In the genomic region with DNA sequence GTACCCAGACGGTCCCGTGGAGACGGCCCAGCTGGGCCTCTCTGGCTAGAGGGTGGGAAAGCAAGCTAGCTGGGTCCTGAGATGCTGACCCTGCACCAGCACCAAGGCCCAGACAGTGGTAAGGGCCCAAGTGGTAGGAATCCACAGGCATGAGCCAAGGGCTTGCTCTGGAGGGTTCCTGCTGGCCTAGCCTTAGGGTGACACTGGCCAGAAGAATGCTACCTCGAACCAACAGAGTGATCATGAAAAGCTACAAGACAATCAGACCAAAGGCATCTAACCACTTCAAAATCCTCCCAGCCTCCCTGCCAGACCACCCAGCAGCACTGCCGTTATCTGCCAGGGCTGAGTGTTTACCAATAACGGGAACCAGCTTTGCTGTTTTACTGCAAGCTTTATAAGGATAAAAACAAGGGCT, we compare ENCODE assay signal across 12 cellular contexts. TPM values are rescaled to one million over a fixed set of nuclear protein-coding genes. Genes with fewer than 3 reads are reported as not detected.
DNase-seq lines count a peak whose midpoint lies in the region; ATAC-seq and TF ChIP-seq lines count a peak whose summit lies in the region.
"Had no signal": no experiment of that assay in that cellular context is flagged by ENCODE, and none has a peak within 500 bp of the region (broad histone marks: within the 10 kb centered on the region; RNA-seq: fewer than 3 reads in every experiment).

No MANE protein-coding gene starts in this region.

- ATAC-seq in activated naive CD8-positive, alpha-beta T cell treated with anti-CD3 and anti-CD28 coated beads, Interleukin-2, amount 10 ng/mL, durations not matched to agents 7 days and 5 days (ENCODE audit: low read depth), result no peak
- no peak for ATAC-seq in HG03378 (IDR thresholded peaks at IDR 0.05; ENCODE audit: unreplicated experiment)
- ATAC-seq: K562 had no signal

- no peak for TF ChIP-seq POLR2A in thyroid gland (IDR thresholded peaks at IDR 0.05)

- no peaks in the 10 kb centered on the region for H3K27me3 Mint-ChIP-seq in activated CD4-positive, alpha-beta T cell treated with anti-CD3 and anti-CD28 coated beads, Interleukin-2, amount 10 ng/mL, durations not matched to agents 24 days and 14 days
- H3K27me3 Mint-ChIP-seq in activated CD4-positive, alpha-beta T cell treated with anti-CD3 and anti-CD28 coated beads, Interleukin-2, amount 10 ng/mL, durations not matched to agents 7 days and 5 days, result no peaks in the 10 kb centered on the region
- no peaks in the 10 kb centered on the region for H3K27me3 Mint-ChIP-seq in activated naive CD8-positive, alpha-beta T cell treated with anti-CD3 and anti-CD28 coated beads, Interleukin-2, amount 10 ng/mL, durations not matched to agents 7 days and 5 days

- H4K20me1 ChIP-seq in hepatocyte (ENCODE audit: insufficient read depth, poor library complexity, severe bottlenecking), result no peaks in the 10 kb centered on the region

- peak overlapping the region; percentile 64 for H3K27ac Mint-ChIP-seq in activated CD4-positive, alpha-beta T cell treated with anti-CD3 and anti-CD28 coated beads, Interleukin-2, amount 10 ng/mL, durations not matched to agents 24 days and 14 days
- H3K27ac Mint-ChIP-seq in activated CD4-positive, alpha-beta T cell treated with anti-CD3 and anti-CD28 coated beads, Interleukin-2, amount 10 ng/mL, durations not matched to agents 7 days and 5 days, result no peak overlapping the region
- peak overlapping the region; percentile 59 for H3K27ac Mint-ChIP-seq in activated naive CD8-positive, alpha-beta T cell treated with anti-CD3 and anti-CD28 coated beads, Interleukin-2, amount 10 ng/mL, durations not matched to agents 7 days and 5 days

- WGBS in hepatocyte (ENCODE audit: low lambda C conversion rate, missing lambda C conversion rate), result 60% methylated on average over 6 of the region's 6 CpGs
- WGBS in thyroid gland, 2 donors, result 66 to 78% methylated on average over 3 to 6 of the region's 6 CpGs

- H3K4me3 ChIP-seq in hepatocyte (no peak overlapping the region), thyroid gland (replicated peaks in 1 of 3) (no peak overlapping the region)
- H3K4me3 ChIP-seq: K562 had no signal

- H3K27me3 ChIP-seq in hepatocyte (no peaks in the 10 kb centered on the region), thyroid gland (no peaks in the 10 kb centered on the region)

- POLR2A ChIA-PET in activated CD4-positive, alpha-beta T cell treated with anti-CD3 and anti-CD28 coated beads, Interleukin-2, amount 10 ng/mL, durations not matched to agents 7 days and 5 days (lab: Charles Lee), result no interaction called here
- POLR2A ChIA-PET in activated naive CD8-positive, alpha-beta T cell treated with anti-CD3 and anti-CD28 coated beads, Interleukin-2, amount 10 ng/mL, durations not matched to agents 7 days and 5 days (lab: Charles Lee), result interaction anchor here (1.2 to 2.3 kb wide), 4 partner anchors 9 to 177 kb away, joined by 4 to 10 read pairs (median 5); a partner anchor contains a TSS

- CTCF ChIA-PET in activated CD4-positive, alpha-beta T cell treated with anti-CD3 and anti-CD28 coated beads, Interleukin-2, amount 10 ng/mL, durations not matched to agents 7 days and 5 days (lab: Charles Lee), result interaction anchor here (1.1 to 8.9 kb wide), 4 partner anchors 12 to 202 kb away, joined by 3 to 110 read pairs (median 28); a partner anchor contains a TSS

- H3K9me3 Mint-ChIP-seq in activated CD4-positive, alpha-beta T cell treated with anti-CD3 and anti-CD28 coated beads, Interleukin-2, amount 10 ng/mL, durations not matched to agents 24 days and 14 days, result no peaks in the 10 kb centered on the region
- H3K9me3 Mint-ChIP-seq in activated CD4-positive, alpha-beta T cell treated with anti-CD3 and anti-CD28 coated beads, Interleukin-2, amount 10 ng/mL, durations not matched to agents 7 days and 5 days, result no peaks in the 10 kb centered on the region
- no peaks in the 10 kb centered on the region for H3K9me3 Mint-ChIP-seq in activated naive CD8-positive, alpha-beta T cell treated with anti-CD3 and anti-CD28 coated beads, Interleukin-2, amount 10 ng/mL, durations not matched to agents 7 days and 5 days
- H3K9me3 Mint-ChIP-seq: H9 had no signal

- H2AFZ ChIP-seq in hepatocyte, result no peak overlapping the region

- no peaks in the 10 kb centered on the region for H3K9me2 ChIP-seq in hepatocyte (replicated peaks; ENCODE audit: insufficient read depth)

- intact Hi-C loops in activated CD4-positive, alpha-beta T cell treated with anti-CD3 and anti-CD28 coated beads, Interleukin-2, amount 10 ng/mL, durations not matched to agents 24 days and 14 days (cut with micrococcal nuclease), result no loop called here
- intact Hi-C loops in thyroid gland (cut with DNase I), result no loop called here

- H3K9me3 ChIP-seq in hepatocyte (ENCODE audit: low read depth) (no peaks in the 10 kb centered on the region), thyroid gland (no peaks in the 10 kb centered on the region)

- TF ChIP-seq CTCF in hepatocyte (IDR thresholded peaks at IDR 0.05; ENCODE audit: poor library complexity), result no peak
- no peak for TF ChIP-seq CTCF in thyroid gland (IDR thresholded peaks at IDR 0.05)

- no peak overlapping the region for H3K4me2 ChIP-seq in hepatocyte

- no peaks in the 10 kb centered on the region for H3K79me2 ChIP-seq in hepatocyte

- H3K4me1 Mint-ChIP-seq in activated CD4-positive, alpha-beta T cell treated with anti-CD3 and anti-CD28 coated beads, Interleukin-2, amount 10 ng/mL, durations not matched to agents 24 days and 14 days, result peaks cover 69% of the 10 kb centered on the region
- peaks cover 68% of the 10 kb centered on the region for H3K4me1 Mint-ChIP-seq in activated CD4-positive, alpha-beta T cell treated with anti-CD3 and anti-CD28 coated beads, Interleukin-2, amount 10 ng/mL, durations not matched to agents 7 days and 5 days
- H3K4me1 Mint-ChIP-seq in activated naive CD8-positive, alpha-beta T cell treated with anti-CD3 and anti-CD28 coated beads, Interleukin-2, amount 10 ng/mL, durations not matched to agents 7 days and 5 days, result peaks cover 63% of the 10 kb centered on the region

- no peak overlapping the region for H3K4me3 Mint-ChIP-seq in activated CD4-positive, alpha-beta T cell treated with anti-CD3 and anti-CD28 coated beads, Interleukin-2, amount 10 ng/mL, durations not matched to agents 24 days and 14 days
- H3K4me3 Mint-ChIP-seq in activated CD4-positive, alpha-beta T cell treated with anti-CD3 and anti-CD28 coated beads, Interleukin-2, amount 10 ng/mL, durations not matched to agents 7 days and 5 days, result no peak overlapping the region
- H3K4me3 Mint-ChIP-seq in activated naive CD8-positive, alpha-beta T cell treated with anti-CD3 and anti-CD28 coated beads, Interleukin-2, amount 10 ng/mL, durations not matched to agents 7 days and 5 days, result no peak overlapping the region
- H3K4me3 Mint-ChIP-seq: H9 had no signal

- peaks cover 56% of the 10 kb centered on the region for H3K36me3 Mint-ChIP-seq in activated CD4-positive, alpha-beta T cell treated with anti-CD3 and anti-CD28 coated beads, Interleukin-2, amount 10 ng/mL, durations not matched to agents 24 days and 14 days (ENCODE audit: low read depth)
- H3K36me3 Mint-ChIP-seq in activated CD4-positive, alpha-beta T cell treated with anti-CD3 and anti-CD28 coated beads, Interleukin-2, amount 10 ng/mL, durations not matched to agents 7 days and 5 days (ENCODE audit: low read depth), result peaks cover 64% of the 10 kb centered on the region
- peaks cover 24% of the 10 kb centered on the region for H3K36me3 Mint-ChIP-seq in activated naive CD8-positive, alpha-beta T cell treated with anti-CD3 and anti-CD28 coated beads, Interleukin-2, amount 10 ng/mL, durations not matched to agents 7 days and 5 days

- H3K36me3 ChIP-seq in hepatocyte (replicated peaks; ENCODE audit: insufficient read depth, low read depth) (no peaks in the 10 kb centered on the region), thyroid gland (peaks cover 14 to 17% of the 10 kb centered on the region in 2 donors)

- peaks cover 47% of the 10 kb centered on the region for H3K4me1 ChIP-seq in hepatocyte (ENCODE audit: insufficient read depth)
- peaks cover 6 to 74% of the 10 kb centered on the region in 2 donors for H3K4me1 ChIP-seq in thyroid gland

- H3K27ac ChIP-seq in hepatocyte (peak overlapping the region; percentile 94), thyroid gland (peak overlapping the region in 2 of 3 donors; percentile 56 to 70)

- no peak for DNase-seq in activated CD4-positive, alpha-beta T cell treated with anti-CD3 and anti-CD28 coated beads, Interleukin-2, amount 10 ng/mL, durations not matched to agents 24 days and 14 days
- no peak for DNase-seq in activated CD4-positive, alpha-beta T cell treated with anti-CD3 and anti-CD28 coated beads, Interleukin-2, amount 10 ng/mL, durations not matched to agents 7 days and 5 days
- DNase-seq in activated naive CD8-positive, alpha-beta T cell treated with anti-CD3 and anti-CD28 coated beads, Interleukin-2, amount 10 ng/mL, durations not matched to agents 7 days and 5 days, result no peak
- DNase-seq in hepatocyte (ENCODE audit: low spot score) (peak; percentile 63), thyroid gland (no peak), NCI-H510A treated with DMSO at 0.1 percent for 48 hours (lab: John Stamatoyannopoulos, UW) (no peak)
- no peak for DNase-seq in stimulated activated CD4-positive, alpha-beta T cell treated with anti-CD3 and anti-CD28 coated beads, Interleukin-1b, Interleukin-23, amount 100 ng/mL, for 48 hours
- DNase-seq: activated CD4-positive, alpha-beta T cell treated with anti-CD3 and anti-CD28 coated beads, Interleukin-2, amount 50 U/mL, for 1 hour; H9; NCI-H82 had no signal

RNA-seq across cellular contexts. Expression of a gene that starts 13.2 kb away (rescaled TPM):
- total RNA-seq in activated CD4-positive, alpha-beta T cell treated with anti-CD3 and anti-CD28 coated beads, Interleukin-2, amount 10 ng/mL, durations not matched to agents 24 days and 14 days, result 49.4 and 51.6 TPM in 2 replicates
- total RNA-seq in activated CD4-positive, alpha-beta T cell treated with anti-CD3 and anti-CD28 coated beads, Interleukin-2, amount 10 ng/mL, durations not matched to agents 7 days and 5 days, result 10 to 100 TPM; 29.0 to 31.0 TPM
- 10 to 100 TPM; 62.1 to 64.3 TPM for total RNA-seq in activated naive CD8-positive, alpha-beta T cell treated with anti-CD3 and anti-CD28 coated beads, Interleukin-2, amount 10 ng/mL, durations not matched to agents 7 days and 5 days
- total RNA-seq in hepatocyte (8.8 and 9.4 TPM in 2 replicates), thyroid gland (10 to 100 TPM; 13.3 to 23.2 (median 18.3) TPM)
- polyA plus RNA-seq in hepatocyte, result 8.2 and 10.2 TPM in 2 replicates

RNA-seq across cellular contexts. Expression of a gene that starts 26.3 kb away (rescaled TPM):
- total RNA-seq in activated CD4-positive, alpha-beta T cell treated with anti-CD3 and anti-CD28 coated beads, Interleukin-2, amount 10 ng/mL, durations not matched to agents 24 days and 14 days, result 36.5 and 37.7 TPM in 2 replicates
- 10 to 100 TPM; 36.8 to 37.9 TPM for total RNA-seq in activated CD4-positive, alpha-beta T cell treated with anti-CD3 and anti-CD28 coated beads, Interleukin-2, amount 10 ng/mL, durations not matched to agents 7 days and 5 days
- 10 to 100 TPM; 32.0 to 35.5 TPM for total RNA-seq in activated naive CD8-positive, alpha-beta T cell treated with anti-CD3 and anti-CD28 coated beads, Interleukin-2, amount 10 ng/mL, durations not matched to agents 7 days and 5 days
- total RNA-seq in hepatocyte (49.2 and 56.4 TPM in 2 replicates), thyroid gland (10 to 100 TPM; 37.6 to 54.1 (median 47.3) TPM)
- polyA plus RNA-seq in hepatocyte, result 72.5 and 72.7 TPM in 2 replicates

RNA-seq across cellular contexts. Expression of a gene that starts 38.2 kb away (rescaled TPM):
- 50.8 and 55.9 TPM in 2 replicates for total RNA-seq in activated CD4-positive, alpha-beta T cell treated with anti-CD3 and anti-CD28 coated beads, Interleukin-2, amount 10 ng/mL, durations not matched to agents 24 days and 14 days
- total RNA-seq in activated CD4-positive, alpha-beta T cell treated with anti-CD3 and anti-CD28 coated beads, Interleukin-2, amount 10 ng/mL, durations not matched to agents 7 days and 5 days, result 10 to 100 TPM; 31.3 to 37.8 TPM
- total RNA-seq in activated naive CD8-positive, alpha-beta T cell treated with anti-CD3 and anti-CD28 coated beads, Interleukin-2, amount 10 ng/mL, durations not matched to agents 7 days and 5 days, result 10 to 100 TPM; 45.7 to 46.4 TPM
- total RNA-seq in hepatocyte, result 26.2 and 27.8 TPM in 2 replicates
- polyA plus RNA-seq in hepatocyte, result 45.2 and 49.0 TPM in 2 replicates
- 10 to 100 TPM; 41.6 to 61.1 (median 49.3) TPM for total RNA-seq in thyroid gland

RNA-seq across cellular contexts. Expression of a gene that starts 43.0 kb away (rescaled TPM):
- 1.1 and 1.2 TPM in 2 replicates for total RNA-seq in activated CD4-positive, alpha-beta T cell treated with anti-CD3 and anti-CD28 coated beads, Interleukin-2, amount 10 ng/mL, durations not matched to agents 24 days and 14 days
- total RNA-seq in activated CD4-positive, alpha-beta T cell treated with anti-CD3 and anti-CD28 coated beads, Interleukin-2, amount 10 ng/mL, durations not matched to agents 7 days and 5 days, result under 1 TPM; 0.19 to 0.20 TPM
- under 1 TPM; 0.22 to 0.45 TPM for total RNA-seq in activated naive CD8-positive, alpha-beta T cell treated with anti-CD3 and anti-CD28 coated beads, Interleukin-2, amount 10 ng/mL, durations not matched to agents 7 days and 5 days
- total RNA-seq in hepatocyte (0.48 and 1.4 TPM in 2 replicates), thyroid gland (1 to 10 TPM; 1.6 to 4.9 (median 2.5) TPM)
- 0.53 and 0.97 TPM in 2 replicates for polyA plus RNA-seq in hepatocyte
